ENCODE assay signal across 25 cellular contexts in the genomic region with DNA sequence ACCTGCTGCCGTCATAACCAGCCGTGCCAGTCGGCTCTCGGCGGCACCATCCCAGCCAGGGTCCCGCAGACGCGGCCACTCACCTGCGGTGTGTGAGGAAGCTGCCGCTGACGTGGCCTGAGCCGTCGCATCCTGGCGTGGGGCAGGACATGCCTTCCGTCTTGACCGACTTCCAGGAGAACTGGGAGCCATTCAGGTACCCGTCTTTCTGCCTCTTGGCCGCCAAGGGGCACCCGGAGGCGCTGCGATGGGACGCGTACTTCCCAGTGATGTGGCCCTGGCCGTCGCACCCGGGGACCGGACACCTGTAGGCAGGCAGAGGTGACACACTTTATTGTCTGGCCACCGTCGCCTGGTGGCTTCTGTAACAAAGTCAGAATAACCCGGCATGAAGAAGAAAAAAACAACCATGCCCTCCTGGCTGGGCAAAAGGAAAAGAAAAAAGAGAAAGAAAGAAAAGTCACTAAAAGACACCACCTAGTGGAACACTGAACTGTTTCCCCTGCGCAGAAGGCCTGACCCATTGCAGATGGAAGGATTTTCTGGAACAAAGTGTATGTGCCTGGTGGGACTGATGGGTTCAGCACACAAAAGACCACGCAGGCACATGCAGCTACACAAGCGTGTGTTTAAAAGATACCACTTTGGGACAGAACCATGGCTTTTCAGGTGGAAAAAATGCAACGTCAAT.
DNase-seq lines count a peak whose midpoint lies in the region; ATAC-seq, FAIRE-seq and TF ChIP-seq lines count a peak whose summit lies in the region.
"Had no signal": no experiment of that assay in that cellular context is flagged by ENCODE, and none has a peak within 500 bp of the region (broad histone marks: within the 10 kb centered on the region; RNA-seq: fewer than 3 reads in every experiment).

No MANE protein-coding gene starts in this region.

- POLR2A ChIA-PET in A673 (lab: Charles Lee; ENCODE audit: low non-redundant PET), result no interaction called here

- H4K20me1 ChIP-seq in Loucy (ENCODE audit: insufficient read depth, low read length, poor library complexity, severe bottlenecking), result no peaks in the 10 kb centered on the region

- DNase-seq in A673 (ENCODE audit: low spot score) (no peak), choroid plexus epithelial cell (ENCODE audit: low read depth) (no peak), retinal pigment epithelial cell (ENCODE audit: low read depth) (no peak), sciatic nerve (ENCODE audit: low spot score) (no peak), GM19239 (ENCODE audit: insufficient read length, low spot score) (no peak)
- DNase-seq: activated gamma-delta T cell; activated T-cell treated with anti-CD3 and anti-CD28 coated beads, Interleukin-2, amount 50 U/mL, for 1 hour; effector memory CD8-positive, alpha-beta T cell; foreskin melanocyte; H7; hippocampal formation; naive B cell; NCI-H1417; NCI-H510A treated with DMSO at 0.1 percent for 48 hours; right cardiac atrium; SIG-M5; stomach; trophoblast cell had no signal

- no peak overlapping the region for H3K4me3 ChIP-seq in A673 (ENCODE audit: low read depth, low read length, poor library complexity, severe bottlenecking)
- no peak overlapping the region for H3K4me3 ChIP-seq in Loucy (ENCODE audit: low read length, poor library complexity, severe bottlenecking)
- no peak overlapping the region for H3K4me3 ChIP-seq in choroid plexus epithelial cell (ENCODE audit: low read depth, low read length)
- H3K4me3 ChIP-seq in retinal pigment epithelial cell (ENCODE audit: low read length), result no peak overlapping the region
- H3K4me3 ChIP-seq: esophagus muscularis mucosa, stomach had no signal

- no peak overlapping the region for H3K27ac ChIP-seq in A673 (ENCODE audit: low read depth, low read length, poor library complexity, severe bottlenecking)
- H3K27ac ChIP-seq: esophagus muscularis mucosa, stomach had no signal

- H3K9ac ChIP-seq in Loucy (ENCODE audit: low read depth, low read length, poor library complexity, severe bottlenecking), result no peak overlapping the region

- H3K27me3 ChIP-seq in A673 (replicated peaks; ENCODE audit: insufficient read depth, low read depth, low read length, poor library complexity) (no peaks in the 10 kb centered on the region), Loucy (ENCODE audit: insufficient read depth, low read length, poor library complexity, severe bottlenecking) (no peaks in the 10 kb centered on the region)
- H3K27me3 ChIP-seq: esophagus muscularis mucosa had no signal

- ATAC-seq in sciatic nerve (no peak), GM21360 (IDR thresholded peaks at IDR 0.05; ENCODE audit: unreplicated experiment) (no peak), GM21423 (IDR thresholded peaks at IDR 0.05; ENCODE audit: unreplicated experiment) (no peak)
- ATAC-seq: effector memory CD8-positive, alpha-beta T cell; left lobe of liver; right cardiac atrium had no signal

- intact Hi-C loops in A673 (cut with micrococcal nuclease; ENCODE audit: unreplicated experiment), result no loop called here
- intact Hi-C loops in sciatic nerve (cut with DNase I), result no loop called here

- TF ChIP-seq CTCF in A673 (conservative IDR thresholded peaks at IDR 0.05; ENCODE audit: low read depth, low read length), result peak; percentile 42
- peak; percentile 27 for TF ChIP-seq CTCF in Loucy (conservative IDR thresholded peaks at IDR 0.05; ENCODE audit: low read length)
- TF ChIP-seq CTCF in choroid plexus epithelial cell (conservative IDR thresholded peaks at IDR 0.05; ENCODE audit: low read depth, low read length), result peak; percentile 17
- TF ChIP-seq CTCF in retinal pigment epithelial cell (conservative IDR thresholded peaks at IDR 0.05; ENCODE audit: low read depth, low read length), result peak; percentile 37

- CTCF ChIA-PET in A673 (lab: Charles Lee), result no interaction called here

- H3K9me3 ChIP-seq in A673 (ENCODE audit: low read depth, low read length, poor library complexity, severe bottlenecking) (no peaks in the 10 kb centered on the region), Loucy (ENCODE audit: insufficient read depth, low read depth, low read length) (no peaks in the 10 kb centered on the region)
- H3K9me3 ChIP-seq: esophagus muscularis mucosa, stomach had no signal

- H3K36me3 ChIP-seq in A673 (ENCODE audit: insufficient read depth, low read length, poor library complexity, severe bottlenecking), result no peaks in the 10 kb centered on the region
- H3K36me3 ChIP-seq in Loucy (ENCODE audit: insufficient read depth, low read length), result no peaks in the 10 kb centered on the region
- H3K36me3 ChIP-seq: esophagus muscularis mucosa, stomach had no signal

- no peak overlapping the region for H3K4me2 ChIP-seq in Loucy (ENCODE audit: low read depth, low read length, poor library complexity, severe bottlenecking)

- H3K9me2 ChIP-seq in Loucy (replicated peaks; ENCODE audit: low read depth, low read length), result no peaks in the 10 kb centered on the region

- no peak overlapping the region for H2AFZ ChIP-seq in Loucy (ENCODE audit: low read length)

- H3K79me2 ChIP-seq in Loucy (ENCODE audit: insufficient read depth, low read length), result no peaks in the 10 kb centered on the region

- H3K4me1 ChIP-seq in A673 (ENCODE audit: insufficient read depth, low read length, poor library complexity, severe bottlenecking) (no peaks in the 10 kb centered on the region), Loucy (ENCODE audit: insufficient read depth, low read length, poor library complexity, severe bottlenecking) (no peaks in the 10 kb centered on the region)

- no peaks in the 10 kb centered on the region for H3F3A ChIP-seq in Loucy (ENCODE audit: low read depth)

- BruUV-seq in A673 (replicated peaks; lab: Mats Ljungman, UMichigan), result no TSS peak

- FAIRE-seq in GM19239 (lab: Jason Lieb, UNC), result no peak
- FAIRE-seq: colon, GM12891 had no signal
